In genomic region chr11:100682247-100682969, GRCh38 we compare ENCODE assay signal across 8 cellular contexts.
DNase-seq lines count a peak whose midpoint lies in the region; ATAC-seq, FAIRE-seq and TF ChIP-seq lines count a peak whose summit lies in the region.

No MANE protein-coding gene starts in this region.

- DNase-seq in GM13977 (ENCODE audit: low spot score) = no peak
- DNase-seq in RCC 7860 (ENCODE audit: low spot score) = peak; percentile 13
- DNase-seq in fibroblast of pulmonary artery (ENCODE audit: low read depth) = peak; percentile 64
- no peak for DNase-seq in stimulated activated naive B cell treated with anti-CD40 and anti-IgM and Interleukin-4, amounts not matched to agents 10 μg/mL and 1 μg/mL and 100 μg/mL, for 72 hours
- DNase-seq in activated naive CD4-positive, alpha-beta T cell (lab: John Stamatoyannopoulos, UW) = no peak
- DNase-seq in NCI-H2196 (lab: John Stamatoyannopoulos, UW; ENCODE audit: unreplicated experiment) = no peak
- DNase-seq in stimulated activated CD4-positive, alpha-beta T cell treated with anti-CD3 and anti-CD28 coated beads, Interleukin-4, amount 100 ng/mL, for 24 hours = no peak

- no peaks in the 10 kb centered on the region for H3K36me3 Mint-ChIP-seq in stimulated activated naive B cell treated with anti-CD40 and anti-IgM and Interleukin-4, amounts not matched to agents 10 μg/mL and 1 μg/mL and 100 μg/mL, for 72 hours

- no peaks in the 10 kb centered on the region for H3K27me3 Mint-ChIP-seq in stimulated activated naive B cell treated with anti-CD40 and anti-IgM and Interleukin-4, amounts not matched to agents 10 μg/mL and 1 μg/mL and 100 μg/mL, for 72 hours

- FAIRE-seq in RCC 7860 (lab: Jason Lieb, UNC) = no peak

- no peaks in the 10 kb centered on the region for H3K9me3 Mint-ChIP-seq in stimulated activated naive B cell treated with anti-CD40 and anti-IgM and Interleukin-4, amounts not matched to agents 10 μg/mL and 1 μg/mL and 100 μg/mL, for 72 hours

- ATAC-seq in stimulated activated naive B cell treated with anti-CD40 and anti-IgM and Interleukin-4, amounts not matched to agents 10 μg/mL and 1 μg/mL and 100 μg/mL, for 72 hours (replicated peaks) = no peak
- ATAC-seq in GM18861 (IDR thresholded peaks at IDR 0.05; ENCODE audit: unreplicated experiment) = no peak

- no peak overlapping the region for H3K4me3 Mint-ChIP-seq in stimulated activated naive B cell treated with anti-CD40 and anti-IgM and Interleukin-4, amounts not matched to agents 10 μg/mL and 1 μg/mL and 100 μg/mL, for 72 hours

- in situ Hi-C loops in GM13977 (cut with MboI; ENCODE audit: low pct_unique_long_range_greater_than_20kb, low sequenced_read_pairs, unreplicated experiment) = no loop called here

- H3K27ac Mint-ChIP-seq in stimulated activated naive B cell treated with anti-CD40 and anti-IgM and Interleukin-4, amounts not matched to agents 10 μg/mL and 1 μg/mL and 100 μg/mL, for 72 hours = peak overlapping the region; percentile 15

- no peak overlapping the region for H3K4me3 ChIP-seq in fibroblast of pulmonary artery (replicated peaks; ENCODE audit: low read depth, low read length)

- peaks cover 36 to 73% of the 10 kb centered on the region in 2 donors for H3K4me1 Mint-ChIP-seq in stimulated activated naive B cell treated with anti-CD40 and anti-IgM and Interleukin-4, amounts not matched to agents 10 μg/mL and 1 μg/mL and 100 μg/mL, for 72 hours

- TF ChIP-seq CTCF in GM13977 (IDR thresholded peaks at IDR 0.05; ENCODE audit: extremely low read depth, insufficient read depth, missing control alignments) (peak; percentile 33), fibroblast of pulmonary artery (IDR thresholded peaks at IDR 0.05; ENCODE audit: low read length, missing control alignments) (peak; percentile 59)

Comparison
In these comparisons a context has a peak if more than half of its experiments do, and no peak if none do; other contexts are left out.
1. DNase-seq: peak in RCC 7860 (single experiment) and fibroblast of pulmonary artery (single experiment); none in GM13977 (single experiment), stimulated activated naive B cell treated with anti-CD40 and anti-IgM and Interleukin-4, amounts not matched to agents 10 μg/mL and 1 μg/mL and 100 μg/mL, for 72 hours (single experiment), activated naive CD4-positive, alpha-beta T cell (0 of 4), NCI-H2196 (single experiment) and stimulated activated CD4-positive, alpha-beta T cell treated with anti-CD3 and anti-CD28 coated beads, Interleukin-4, amount 100 ng/mL, for 24 hours (single experiment).